1 cellular context compared by ENCODE assay signal in the genomic region with DNA sequence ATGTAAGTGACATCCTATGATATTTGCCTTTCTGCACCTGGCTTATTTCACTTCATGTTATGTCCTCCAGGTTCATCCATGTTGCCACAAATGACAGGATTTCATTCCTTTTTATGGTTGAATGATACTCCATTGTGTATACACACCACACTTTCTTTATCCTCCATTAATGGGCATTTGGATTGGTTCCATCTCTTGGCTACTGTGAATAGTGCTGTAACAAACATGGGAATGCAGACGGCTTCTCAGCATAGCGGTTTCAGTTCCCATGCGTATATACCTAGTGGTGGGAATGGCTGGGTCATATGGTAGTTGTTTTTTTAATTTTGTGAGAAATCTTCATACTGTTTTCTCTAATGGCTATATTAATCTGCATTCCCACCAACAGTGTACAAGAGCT.
A peak's percentile ranks its signal among the peaks of the same experiment; 100 is the strongest.
TF ChIP-seq lines count a peak whose summit lies in the region.

No MANE protein-coding gene starts in this region.

TF ChIP-seq in HepG2, 621 proteins besides CTCF, POLR2A, EP300 and RAD21:
- TF ChIP-seq HNRNPK (IDR thresholded peaks at IDR 0.05; ENCODE audit: low read depth, low read length, poor library complexity, severe bottlenecking), result peak; percentile 9
- TF ChIP-seq ZNF33A (CRISPR knock-in tag; IDR thresholded peaks at IDR 0.05; ENCODE audit: borderline replicate concordance), result no peak
